17 cellular contexts compared by ENCODE assay signal in genomic region chr2:182506606-182507005, GRCh38.
DNase-seq lines count a peak whose midpoint lies in the region; TF ChIP-seq lines count a peak whose summit lies in the region.
"Had no signal": no experiment of that assay in that cellular context is flagged by ENCODE, and none has a peak within 500 bp of the region (broad histone marks: within the 10 kb centered on the region; RNA-seq: fewer than 3 reads in every experiment).

No MANE protein-coding gene starts in this region.

- in situ Hi-C loops in GM13977 (cut with MboI; ENCODE audit: low pct_unique_long_range_greater_than_20kb, low sequenced_read_pairs, unreplicated experiment), result no loop called here

- no peak for TF ChIP-seq CTCF in choroid plexus epithelial cell (conservative IDR thresholded peaks at IDR 0.05; ENCODE audit: low read depth, low read length)
- no peak for TF ChIP-seq CTCF in GM13977 (IDR thresholded peaks at IDR 0.05; ENCODE audit: extremely low read depth, insufficient read depth, missing control alignments)

- H3K4me3 ChIP-seq in choroid plexus epithelial cell (ENCODE audit: low read depth, low read length), result no peak overlapping the region
- H3K4me3 ChIP-seq: BLaER1 treated with 17β-estradiol and CSF1 and Interleukin-3, amounts not matched to agents 10 nM and 100 nM; heart left ventricle; SJCRH30 had no signal

- DNase-seq in COR-L47 (lab: John Stamatoyannopoulos, UW), result peak; percentile 29
- peak; percentile 83 for DNase-seq in LHCN-M2 (ENCODE audit: low read depth)
- peak; percentile 91 for DNase-seq in choroid plexus epithelial cell (ENCODE audit: low read depth)
- DNase-seq in lung microvascular endothelial cell (ENCODE audit: low read depth in 2 of 2), result peak; percentile 72 to 78
- DNase-seq in T-helper 1 cell, result no peak
- DNase-seq in GM13977 (ENCODE audit: low spot score), result no peak
- no peak for DNase-seq in GM19238 (ENCODE audit: insufficient read length, low spot score)
- DNase-seq in activated CD8-positive, alpha-beta memory T cell treated with anti-CD3 and anti-CD28 coated beads for 24 hours, result no peak
- DNase-seq: activated CD8-positive, alpha-beta memory T cell treated with anti-CD3 and anti-CD28 coated beads, Interleukin-2, amount 50 U/mL, for 4 hours; activated naive CD8-positive, alpha-beta T cell treated with anti-CD3 and anti-CD28 coated beads, Interleukin-2, amount 10 ng/mL, durations not matched to agents 7 days and 5 days; NCI-H1436; NK-92 treated with Interleukin-12 subunit alpha and Interleukin-12 subunit beta, amount 100 ng/mL, for 24 hours; stimulated activated CD4-positive, alpha-beta T cell treated with anti-CD3 and anti-CD28 coated beads, Interleukin-4, amount 100 ng/mL, for 24 hours; stimulated activated naive CD8-positive, alpha-beta T cell treated with anti-CD3 and anti-CD28 coated beads, Interleukin-15, amount 100 ng/mL, for 72 hours had no signal

Comparison
In these comparisons a context has a peak if more than half of its experiments do, and no peak if none do; other contexts are left out.
1. DNase-seq: peak in COR-L47 (single experiment), LHCN-M2 (single experiment), choroid plexus epithelial cell (single experiment) and lung microvascular endothelial cell (2 of 2); none in T-helper 1 cell (0 of 5), GM13977 (single experiment), GM19238 (single experiment) and activated CD8-positive, alpha-beta memory T cell treated with anti-CD3 and anti-CD28 coated beads for 24 hours (single experiment).